8 cellular contexts compared by ENCODE assay signal in the genomic region with DNA sequence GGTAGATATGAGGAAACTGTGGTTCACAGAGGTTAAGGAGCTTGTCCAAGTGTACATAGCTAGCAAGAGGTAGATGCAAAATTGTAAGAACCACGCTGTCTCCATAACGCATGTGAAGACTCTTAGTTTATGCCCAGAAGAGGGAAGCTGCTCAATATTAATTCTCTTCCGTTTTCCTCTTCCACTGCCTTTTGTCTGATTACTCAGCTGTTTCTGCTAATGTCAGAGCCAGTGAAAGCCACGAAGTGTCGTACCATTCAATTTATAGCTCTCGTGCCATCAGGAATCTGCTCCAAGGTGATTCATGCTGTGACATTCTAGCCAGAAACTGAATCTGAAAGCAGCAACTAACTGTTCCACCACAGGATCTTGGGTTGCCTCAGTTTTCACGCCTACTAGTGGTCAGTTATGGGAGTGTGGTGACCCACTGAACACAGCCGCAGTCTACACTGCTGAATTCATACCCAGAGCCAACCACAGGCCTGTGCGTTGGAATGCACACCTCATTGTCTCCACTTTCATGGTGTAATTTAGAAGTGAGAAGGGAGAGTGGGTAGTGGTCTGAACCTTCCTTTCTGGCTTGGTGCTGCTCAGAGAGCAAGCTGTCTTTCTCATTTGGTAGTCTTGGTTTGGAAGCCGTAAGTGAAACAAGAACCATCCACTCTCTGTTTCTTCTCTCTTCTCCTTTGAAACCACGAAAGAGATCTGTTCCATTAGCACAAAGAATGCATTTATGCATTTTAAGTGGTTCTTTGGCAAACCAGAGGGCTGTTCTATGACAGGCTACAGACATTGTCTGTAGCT.
DNase-seq lines count a peak whose midpoint lies in the region; ATAC-seq and TF ChIP-seq lines count a peak whose summit lies in the region.

No MANE protein-coding gene starts in this region.

- H3K4me3 Mint-ChIP-seq in Caco-2 (ENCODE audit: unreplicated experiment): no peak overlapping the region

- POLR2A ChIA-PET in Caco-2 (lab: Charles Lee): no interaction called here

- no TSS peak for BruUV-seq in Caco-2 (replicated peaks; lab: Mats Ljungman, UMichigan)

- no peaks in the 10 kb centered on the region for H3K4me1 ChIP-seq in Caco-2
- H3K4me1 ChIP-seq in adipocyte (ENCODE audit: control insufficient read depth, insufficient read depth, low read length): no peaks in the 10 kb centered on the region

- TF ChIP-seq CTCF in Caco-2 (IDR thresholded peaks at IDR 0.05; ENCODE audit: insufficient read depth in 1 of 2, low read depth in 1 of 2, low read length in 1 of 2, severe bottlenecking in 1 of 2, unreplicated experiment in 1 of 2) (peak; percentile 66 to 67), omental fat pad (IDR thresholded peaks at IDR 0.05) (no peak)

- H3K4me3 ChIP-seq in Caco-2 (ENCODE audit: low read depth, low read length): no peak overlapping the region
- H3K4me3 ChIP-seq in adipocyte (ENCODE audit: low read length): peak overlapping the region; percentile 27

- H3K36me3 Mint-ChIP-seq in Caco-2 (ENCODE audit: insufficient read depth, unreplicated experiment): no peaks in the 10 kb centered on the region

- no peak overlapping the region for H3K9ac ChIP-seq in adipocyte (ENCODE audit: low read length)

- CTCF ChIA-PET in Caco-2 (lab: Charles Lee): no interaction called here

- no peaks in the 10 kb centered on the region for H3K27me3 Mint-ChIP-seq in Caco-2 (ENCODE audit: insufficient read depth, unreplicated experiment)

- H3K4me1 Mint-ChIP-seq in Caco-2 (ENCODE audit: low read depth, unreplicated experiment): peaks cover 8% of the 10 kb centered on the region

- H3K9me3 ChIP-seq in Caco-2 (no peaks in the 10 kb centered on the region), adipocyte (ENCODE audit: control insufficient read depth, low read length) (no peaks in the 10 kb centered on the region)

- no peaks in the 10 kb centered on the region for H3K9me3 Mint-ChIP-seq in Caco-2 (ENCODE audit: unreplicated experiment)

- H3K36me3 ChIP-seq in Caco-2 (ENCODE audit: control insufficient read depth, insufficient read depth, low read length): no peaks in the 10 kb centered on the region
- H3K36me3 ChIP-seq in adipocyte (ENCODE audit: control insufficient read depth, insufficient read depth, low read length, severe bottlenecking): no peaks in the 10 kb centered on the region

- H3K27ac Mint-ChIP-seq in Caco-2 (ENCODE audit: unreplicated experiment): no peak overlapping the region

- peak; percentile 44 to 61 for DNase-seq in Caco-2
- DNase-seq in SKM-1 (lab: John Stamatoyannopoulos, UW; ENCODE audit: unreplicated experiment): peak; percentile 16
- DNase-seq in adipocyte (ENCODE audit: low read depth): peak; percentile 62
- DNase-seq in hypothalamus (lab: John Stamatoyannopoulos, UW): peak in 29 of 51 donors; percentile 0 to 38 (median 8)
- peak; percentile 52 for DNase-seq in stimulated activated CD4-positive, alpha-beta T cell treated with anti-CD3 and anti-CD28 coated beads, Interleukin-12 subunit alpha, Interleukin-12 subunit beta, amount 100 ng/mL, for 4 hours
- no peak for DNase-seq in omental fat pad (ENCODE audit: low spot score)

- H3K27me3 ChIP-seq in Caco-2 (replicated peaks; ENCODE audit: control insufficient read depth, insufficient read depth, low read length) (no peaks in the 10 kb centered on the region), adipocyte (replicated peaks; ENCODE audit: control insufficient read depth, insufficient read depth, low read length) (no peaks in the 10 kb centered on the region)

- intact Hi-C loops in Caco-2 (cut with micrococcal nuclease; ENCODE audit: unreplicated experiment): loop anchor here (2.0 to 5.0 kb wide), 3 partner anchors 76 to 296 kb away; partner anchors contain the start of gene NAP1L1

- peak; percentile 99 for ATAC-seq in GM19452 (IDR thresholded peaks at IDR 0.05; ENCODE audit: unreplicated experiment)
- peak; percentile 93 for ATAC-seq in HG03469 (IDR thresholded peaks at IDR 0.05; ENCODE audit: unreplicated experiment)
- no peak for ATAC-seq in omental fat pad (ENCODE audit: low FRiP score)

Comparison
In these comparisons a context has a peak if more than half of its experiments do, and no peak if none do; other contexts are left out.
1. CTCF ChIP-seq: peak in Caco-2 (2 of 2); none in omental fat pad (0 of 3).